1 cellular context compared by ENCODE assay signal in the genomic region with DNA sequence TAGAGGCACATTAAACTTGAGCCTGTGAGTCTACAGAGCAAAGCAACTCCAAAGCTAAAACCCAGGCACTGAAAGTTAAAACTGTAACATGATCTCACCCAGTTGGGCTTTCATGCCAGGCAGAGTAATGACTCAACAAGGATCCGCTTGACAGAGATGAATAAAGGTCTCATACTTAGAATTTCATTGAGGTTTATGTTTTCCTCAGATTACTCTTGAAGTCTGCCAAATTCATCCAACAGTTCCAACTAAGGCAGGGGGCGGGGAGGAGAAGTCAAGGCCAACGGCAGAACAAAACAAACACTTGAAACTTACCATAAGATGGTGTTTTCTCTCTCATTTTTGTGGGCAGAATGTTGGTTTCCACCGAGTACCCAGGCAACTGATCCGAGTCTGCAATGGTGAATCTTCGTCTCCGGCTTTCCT.
TF ChIP-seq lines count a peak whose summit lies in the region.

No MANE protein-coding gene starts in this region.

TF ChIP-seq in SK-N-SH, 30 proteins besides CTCF, POLR2A, EP300 and RAD21 (continued from another document):
- TF ChIP-seq, protein P1, sequence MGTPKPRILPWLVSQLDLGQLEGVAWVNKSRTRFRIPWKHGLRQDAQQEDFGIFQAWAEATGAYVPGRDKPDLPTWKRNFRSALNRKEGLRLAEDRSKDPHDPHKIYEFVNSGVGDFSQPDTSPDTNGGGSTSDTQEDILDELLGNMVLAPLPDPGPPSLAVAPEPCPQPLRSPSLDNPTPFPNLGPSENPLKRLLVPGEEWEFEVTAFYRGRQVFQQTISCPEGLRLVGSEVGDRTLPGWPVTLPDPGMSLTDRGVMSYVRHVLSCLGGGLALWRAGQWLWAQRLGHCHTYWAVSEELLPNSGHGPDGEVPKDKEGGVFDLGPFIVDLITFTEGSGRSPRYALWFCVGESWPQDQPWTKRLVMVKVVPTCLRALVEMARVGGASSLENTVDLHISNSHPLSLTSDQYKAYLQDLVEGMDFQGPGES (IDR thresholded peaks at IDR 0.05; ENCODE audit: low read depth, low read length): no peak
- no peak for TF ChIP-seq CHD2 (IDR thresholded peaks at IDR 0.05; ENCODE audit: low read length, partially characterized antibody)
- peak; percentile 88 for TF ChIP-seq JUND (IDR thresholded peaks at IDR 0.05)
- TF ChIP-seq ELF1 (IDR thresholded peaks at IDR 0.05): no peak
- no peak for TF ChIP-seq GATA2 (CRISPR knock-in tag; IDR thresholded peaks at IDR 0.05)
- TF ChIP-seq, protein P2, sequence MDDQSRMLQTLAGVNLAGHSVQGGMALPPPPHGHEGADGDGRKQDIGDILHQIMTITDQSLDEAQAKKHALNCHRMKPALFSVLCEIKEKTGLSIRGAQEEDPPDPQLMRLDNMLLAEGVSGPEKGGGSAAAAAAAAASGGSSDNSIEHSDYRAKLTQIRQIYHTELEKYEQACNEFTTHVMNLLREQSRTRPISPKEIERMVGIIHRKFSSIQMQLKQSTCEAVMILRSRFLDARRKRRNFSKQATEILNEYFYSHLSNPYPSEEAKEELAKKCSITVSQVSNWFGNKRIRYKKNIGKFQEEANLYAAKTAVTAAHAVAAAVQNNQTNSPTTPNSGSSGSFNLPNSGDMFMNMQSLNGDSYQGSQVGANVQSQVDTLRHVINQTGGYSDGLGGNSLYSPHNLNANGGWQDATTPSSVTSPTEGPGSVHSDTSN (IDR thresholded peaks at IDR 0.05): peak; percentile 77
- TF ChIP-seq MEF2A (IDR thresholded peaks at IDR 0.05; ENCODE audit: borderline replicate concordance, low read depth): peak; percentile 92
- no peak for TF ChIP-seq RCOR1 (IDR thresholded peaks at IDR 0.05; ENCODE audit: low read length)
- peak; percentile 83 for TF ChIP-seq TEAD4 (IDR thresholded peaks at IDR 0.05; ENCODE audit: borderline replicate concordance, insufficient read depth)
- peak; percentile 88 for TF ChIP-seq FOSL2 (IDR thresholded peaks at IDR 0.05; ENCODE audit: borderline replicate concordance, low read depth)
